In the genomic region with DNA sequence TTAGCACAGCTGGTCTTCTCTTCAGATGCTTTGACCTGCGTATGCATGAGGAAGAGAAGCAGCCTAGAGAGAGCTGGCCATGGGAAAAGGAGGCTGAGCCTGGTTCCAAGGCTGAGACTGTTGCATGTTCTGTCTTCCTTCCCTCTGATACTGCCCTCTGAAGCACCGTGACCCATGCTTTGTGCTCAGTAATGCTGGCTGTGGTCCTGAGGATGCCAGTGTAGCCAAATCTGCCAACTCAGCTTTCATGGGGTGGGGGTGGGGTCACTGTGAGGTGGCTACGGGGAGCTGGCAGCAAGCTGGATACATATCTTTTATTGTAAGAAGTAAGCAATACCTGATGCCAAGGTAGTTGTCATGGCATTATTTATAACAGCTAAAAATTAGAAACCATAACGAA, we compare ENCODE assay signal across 3 cellular contexts.
TF ChIP-seq lines count a peak whose summit lies in the region.

No MANE protein-coding gene starts in this region.

TF ChIP-seq in IMR-90, 13 proteins besides CTCF, POLR2A, EP300 and RAD21:
- TF ChIP-seq, protein P1, sequence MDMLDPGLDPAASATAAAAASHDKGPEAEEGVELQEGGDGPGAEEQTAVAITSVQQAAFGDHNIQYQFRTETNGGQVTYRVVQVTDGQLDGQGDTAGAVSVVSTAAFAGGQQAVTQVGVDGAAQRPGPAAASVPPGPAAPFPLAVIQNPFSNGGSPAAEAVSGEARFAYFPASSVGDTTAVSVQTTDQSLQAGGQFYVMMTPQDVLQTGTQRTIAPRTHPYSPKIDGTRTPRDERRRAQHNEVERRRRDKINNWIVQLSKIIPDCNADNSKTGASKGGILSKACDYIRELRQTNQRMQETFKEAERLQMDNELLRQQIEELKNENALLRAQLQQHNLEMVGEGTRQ (IDR thresholded peaks at IDR 0.05; ENCODE audit: low read depth, low read length): no peak
- peak; percentile 85 for TF ChIP-seq MAFK (IDR thresholded peaks at IDR 0.05; ENCODE audit: low read depth, low read length)
TF ChIP-seq in IMR-90: peak in this region for 1.

TF ChIP-seq in SK-N-SH treated with all-trans-retinoic acid at 6 μM for 48 hours, 23 proteins besides CTCF, POLR2A, EP300 and RAD21:
- TF ChIP-seq CREB5 (CRISPR knock-in tag; IDR thresholded peaks at IDR 0.05; ENCODE audit: low read depth): no peak
- TF ChIP-seq ZC3H10 (CRISPR knock-in tag; IDR thresholded peaks at IDR 0.05): no peak
- TF ChIP-seq ZFP3 (CRISPR knock-in tag; IDR thresholded peaks at IDR 0.05): 0 out of 2 replicates have a peak, but pooled peaks have one; percentile 8
- no peak for TF ChIP-seq OSR1 (CRISPR knock-in tag; IDR thresholded peaks at IDR 0.05)

TF ChIP-seq in liver, 16 proteins besides CTCF, POLR2A, EP300 and RAD21 (continued from another document):
- TF ChIP-seq, protein P2, sequence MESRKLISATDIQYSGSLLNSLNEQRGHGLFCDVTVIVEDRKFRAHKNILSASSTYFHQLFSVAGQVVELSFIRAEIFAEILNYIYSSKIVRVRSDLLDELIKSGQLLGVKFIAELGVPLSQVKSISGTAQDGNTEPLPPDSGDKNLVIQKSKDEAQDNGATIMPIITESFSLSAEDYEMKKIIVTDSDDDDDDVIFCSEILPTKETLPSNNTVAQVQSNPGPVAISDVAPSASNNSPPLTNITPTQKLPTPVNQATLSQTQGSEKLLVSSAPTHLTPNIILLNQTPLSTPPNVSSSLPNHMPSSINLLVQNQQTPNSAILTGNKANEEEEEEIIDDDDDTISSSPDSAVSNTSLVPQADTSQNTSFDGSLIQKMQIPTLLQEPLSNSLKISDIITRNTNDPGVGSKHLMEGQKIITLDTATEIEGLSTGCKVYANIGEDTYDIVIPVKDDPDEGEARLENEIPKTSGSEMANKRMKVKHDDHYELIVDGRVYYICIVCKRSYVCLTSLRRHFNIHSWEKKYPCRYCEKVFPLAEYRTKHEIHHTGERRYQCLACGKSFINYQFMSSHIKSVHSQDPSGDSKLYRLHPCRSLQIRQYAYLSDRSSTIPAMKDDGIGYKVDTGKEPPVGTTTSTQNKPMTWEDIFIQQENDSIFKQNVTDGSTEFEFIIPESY (IDR thresholded peaks at IDR 0.05): no peak
- TF ChIP-seq GABPA (IDR thresholded peaks at IDR 0.05 in 1 of 2, conservative IDR thresholded peaks at IDR 0.05 in 1 of 2) (no peak), NR2F2 (IDR thresholded peaks at IDR 0.05) (no peak), YY1 (IDR thresholded peaks at IDR 0.05) (no peak), HNF4A (conservative IDR thresholded peaks at IDR 0.05) (no peak)
